In the genomic region with DNA sequence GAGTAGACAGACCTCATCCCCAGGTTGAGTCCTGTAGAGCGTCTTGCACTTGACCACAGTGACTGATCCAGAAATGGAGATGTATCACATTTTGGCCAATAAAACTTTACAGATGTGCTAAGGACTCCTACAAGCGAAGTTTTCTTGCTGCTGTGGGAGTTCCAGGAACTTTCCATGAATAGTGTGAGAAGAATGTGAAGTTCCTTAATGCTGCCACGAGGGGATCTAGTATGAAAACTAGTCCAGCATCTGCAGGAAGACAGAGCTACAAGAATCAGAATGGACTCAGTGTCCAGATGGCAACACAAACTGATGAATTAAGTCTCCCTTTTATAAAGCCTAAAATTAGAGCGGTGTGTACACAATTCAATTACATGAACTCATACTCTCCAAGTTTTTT, we compare ENCODE assay signal across 1 cellular context.
TF ChIP-seq lines count a peak whose summit lies in the region.

No MANE protein-coding gene starts in this region.

TF ChIP-seq in H1, 55 proteins besides CTCF, POLR2A, EP300 and RAD21:
- TF ChIP-seq KDM5A (IDR thresholded peaks at IDR 0.05; ENCODE audit: low read length): no peak
- no peak for TF ChIP-seq RXRA (IDR thresholded peaks at IDR 0.05; ENCODE audit: insufficient read depth, low read depth, low read length)
- TF ChIP-seq, protein P1, sequence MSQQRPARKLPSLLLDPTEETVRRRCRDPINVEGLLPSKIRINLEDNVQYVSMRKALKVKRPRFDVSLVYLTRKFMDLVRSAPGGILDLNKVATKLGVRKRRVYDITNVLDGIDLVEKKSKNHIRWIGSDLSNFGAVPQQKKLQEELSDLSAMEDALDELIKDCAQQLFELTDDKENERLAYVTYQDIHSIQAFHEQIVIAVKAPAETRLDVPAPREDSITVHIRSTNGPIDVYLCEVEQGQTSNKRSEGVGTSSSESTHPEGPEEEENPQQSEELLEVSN (IDR thresholded peaks at IDR 0.05): no peak
- no peak for TF ChIP-seq ZNF274 (IDR thresholded peaks at IDR 0.05; ENCODE audit: borderline replicate concordance, extremely low read depth, low read length)
- no peak for TF ChIP-seq TEAD4 (IDR thresholded peaks at IDR 0.05; ENCODE audit: low read depth, low read length)
- TF ChIP-seq TCF12 (IDR thresholded peaks at IDR 0.05; ENCODE audit: low read depth, low read length): no peak
- no peak for TF ChIP-seq HDAC6 (IDR thresholded peaks at IDR 0.05; ENCODE audit: low read depth, low read length)
- no peak for TF ChIP-seq SIX5 (IDR thresholded peaks at IDR 0.05; ENCODE audit: low read depth, low read length)
- TF ChIP-seq BCL11A (IDR thresholded peaks at IDR 0.05; ENCODE audit: low read depth in 2 of 2, low read length in 2 of 2): no peak
